Comparison of ENCODE assay signal across 27 cellular contexts in the genomic region with DNA sequence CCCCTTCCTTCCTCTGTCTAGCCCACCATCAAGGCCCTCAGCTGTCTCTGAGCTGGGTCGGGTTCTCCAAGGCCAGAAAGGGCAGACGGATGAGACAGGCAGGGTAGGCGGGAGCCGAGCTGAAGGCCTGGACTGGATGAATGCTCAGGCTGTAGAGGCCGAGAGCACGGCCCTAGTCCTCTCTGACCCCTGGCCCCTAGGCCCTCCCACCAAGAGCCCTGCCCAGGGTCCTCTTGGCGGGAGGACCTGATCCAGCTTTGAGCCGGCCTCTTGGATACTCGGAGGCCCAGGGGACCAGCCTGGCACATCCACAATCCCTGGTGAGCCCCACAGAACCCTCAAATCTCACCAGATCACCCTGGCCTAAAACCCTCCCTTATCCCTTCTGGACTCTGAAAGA. TPM values are rescaled to one million over a fixed set of nuclear protein-coding genes. Genes with fewer than 3 reads are reported as not detected.
DNase-seq lines count a peak whose midpoint lies in the region; TF ChIP-seq lines count a peak whose summit lies in the region.
"Had no signal": no experiment of that assay in that cellular context is flagged by ENCODE, and none has a peak within 500 bp of the region (broad histone marks: within the 10 kb centered on the region; RNA-seq: fewer than 3 reads in every experiment).

No MANE protein-coding gene starts in this region.

- H3K27ac ChIP-seq in RWPE1 = peak overlapping the region; percentile 1
- H3K27ac ChIP-seq in esophagus muscularis mucosa (replicated peaks in 1 of 4) = peak overlapping the region; percentile 27 to 94 (median 63)
- H3K27ac ChIP-seq in neural progenitor cell = no peak overlapping the region
- H3K27ac ChIP-seq in stomach = peak overlapping the region in 4 of 5 donors; percentile 4 to 94 (median 32)
- no peak overlapping the region for H3K27ac ChIP-seq in OCI-LY7 (ENCODE audit: low read depth, low read length, poor library complexity, severe bottlenecking)
- H3K27ac ChIP-seq: HL-60, left lung, PC-9, tibial artery had no signal

- H3K9me3 Mint-ChIP-seq in neural progenitor cell = no peaks in the 10 kb centered on the region
- H3K9me3 Mint-ChIP-seq: activated CD4-positive, alpha-beta memory T cell treated with anti-CD3 and anti-CD28 coated beads for 36 hours had no signal

- H3K4me3 ChIP-seq in esophagus muscularis mucosa = no peak overlapping the region
- H3K4me3 ChIP-seq in neural progenitor cell = no peak overlapping the region
- no peak overlapping the region for H3K4me3 ChIP-seq in stomach
- no peak overlapping the region for H3K4me3 ChIP-seq in OCI-LY7 (ENCODE audit: low read depth, low read length, poor library complexity, severe bottlenecking)
- H3K4me3 ChIP-seq: GM12878, left lung, PC-9, tibial artery had no signal

- peaks cover 21% of the 10 kb centered on the region for H3K36me3 Mint-ChIP-seq in neural progenitor cell

- H3K9me2 ChIP-seq in OCI-LY7 (ENCODE audit: insufficient read depth, low read length) = no peaks in the 10 kb centered on the region

- TF ChIP-seq EP300 in esophagus muscularis mucosa (IDR thresholded peaks at IDR 0.05) (no peak), stomach (IDR thresholded peaks at IDR 0.05) (no peak)

- POLR2A ChIA-PET in RWPE1 (lab: Yijun Ruan, JAX; ENCODE audit: low non-redundant PET) = no interaction called here
- POLR2A ChIA-PET in OCI-LY7 (lab: Charles Lee) = interaction anchor here (1.2 kb wide), 1 partner anchor 8 kb away, joined by 3 read pairs; a partner anchor contains a TSS

- peaks cover 0 to 51% (median 20%) of the 10 kb centered on the region in 4 donors for H3K36me3 ChIP-seq in esophagus muscularis mucosa
- no peaks in the 10 kb centered on the region for H3K36me3 ChIP-seq in neural progenitor cell
- H3K36me3 ChIP-seq in stomach = peaks cover 16 to 52% (median 31%) of the 10 kb centered on the region in 4 donors
- H3K36me3 ChIP-seq in OCI-LY7 (ENCODE audit: insufficient read depth, low read length) = peaks cover 49% of the 10 kb centered on the region

- CTCF ChIA-PET in RWPE1 (lab: Yijun Ruan, JAX) = interaction anchor here (0.6 kb wide), 1 partner anchor 10 kb away, joined by 3 read pairs; no protein-coding TSS in a partner anchor
- CTCF ChIA-PET in OCI-LY7 (lab: Charles Lee; ENCODE audit: unreplicated experiment) = no interaction called here

- TF ChIP-seq POLR2A in esophagus muscularis mucosa (IDR thresholded peaks at IDR 0.05; ENCODE audit: low read depth) (no peak), stomach (IDR thresholded peaks at IDR 0.05) (no peak)

- H3K27ac Mint-ChIP-seq in neural progenitor cell = peak overlapping the region; percentile 91
- H3K27ac Mint-ChIP-seq: activated CD4-positive, alpha-beta memory T cell treated with anti-CD3 and anti-CD28 coated beads for 36 hours had no signal

- H4K20me1 ChIP-seq in neural progenitor cell (ENCODE audit: low read depth) (no peaks in the 10 kb centered on the region), OCI-LY7 (ENCODE audit: insufficient read depth, low read length) (no peaks in the 10 kb centered on the region)

- peaks cover 4% of the 10 kb centered on the region for H3K4me1 Mint-ChIP-seq in neural progenitor cell

- H3K4me1 ChIP-seq in esophagus muscularis mucosa (peaks cover 0 to 74% (median 60%) of the 10 kb centered on the region in 4 donors), neural progenitor cell (peaks cover 28% of the 10 kb centered on the region), stomach (peaks cover under 1 to 43% (median 13%) of the 10 kb centered on the region in 4 donors), OCI-LY7 (ENCODE audit: insufficient read depth, low read length, poor library complexity, severe bottlenecking) (peaks cover 13% of the 10 kb centered on the region)
- H3K4me1 ChIP-seq: tibial artery had no signal

- H3K4me2 ChIP-seq in neural progenitor cell (no peak overlapping the region), OCI-LY7 (ENCODE audit: low read length) (no peak overlapping the region)
- H3K4me2 ChIP-seq: PC-9 had no signal

- peak overlapping the region; percentile 62 for H3K4me3 Mint-ChIP-seq in neural progenitor cell
- H3K4me3 Mint-ChIP-seq: activated CD4-positive, alpha-beta memory T cell treated with anti-CD3 and anti-CD28 coated beads for 36 hours had no signal

- H3F3A ChIP-seq in neural progenitor cell (ENCODE audit: low read depth) = peaks cover 16% of the 10 kb centered on the region

- H3K27me3 Mint-ChIP-seq in neural progenitor cell (ENCODE audit: insufficient read depth, low read depth) = no peaks in the 10 kb centered on the region
- H3K27me3 Mint-ChIP-seq: activated CD4-positive, alpha-beta memory T cell treated with anti-CD3 and anti-CD28 coated beads for 36 hours had no signal

- intact Hi-C loops in esophagus muscularis mucosa (cut with DNase I) = no loop called here
- intact Hi-C loops in stomach (cut with DNase I; ENCODE audit: low total_unique reads) = loop anchor here (10.0 kb wide), 1 partner anchor 95 kb away; no protein-coding TSS in a partner anchor
- intact Hi-C loops in OCI-LY7 (cut with micrococcal nuclease; ENCODE audit: unreplicated experiment) = no loop called here
- intact Hi-C loops in head of caudate nucleus (cut with DNase I) = no loop called here

- TF ChIP-seq CTCF in RWPE1 (conservative IDR thresholded peaks at IDR 0.05; ENCODE audit: low read depth) (no peak), esophagus muscularis mucosa (IDR thresholded peaks at IDR 0.05) (no peak), neural progenitor cell (IDR thresholded peaks at IDR 0.05) (no peak), stomach (IDR thresholded peaks at IDR 0.05) (no peak), OCI-LY7 (conservative IDR thresholded peaks at IDR 0.05; ENCODE audit: low read length) (no peak)

- BruUV-seq in OCI-LY7 (replicated peaks; lab: Mats Ljungman, UMichigan) = no TSS peak

- no peaks in the 10 kb centered on the region for H3K27me3 ChIP-seq in esophagus muscularis mucosa
- H3K27me3 ChIP-seq in neural progenitor cell = no peaks in the 10 kb centered on the region
- H3K27me3 ChIP-seq in stomach = no peaks in the 10 kb centered on the region
- H3K27me3 ChIP-seq: left lung, tibial artery had no signal

- DNase-seq in RWPE1 (ENCODE audit: low spot score) (no peak), esophagus muscularis mucosa (ENCODE audit: extremely low spot score) (no peak), neural progenitor cell (ENCODE audit: low spot score) (no peak), stomach (no peak), OCI-LY7 (ENCODE audit: low spot score) (no peak), head of caudate nucleus (no peak), NCI-H1417 treated with DMSO at 0.1 percent for 48 hours (lab: John Stamatoyannopoulos, UW) (no peak)
- DNase-seq: activated CD4-positive, alpha-beta memory T cell treated with anti-CD3 and anti-CD28 coated beads for 36 hours; activated CD4-positive, alpha-beta T cell treated with anti-CD3 and anti-CD28 coated beads for 1 hour; activated CD8-positive, alpha-beta memory T cell treated with anti-CD3 and anti-CD28 coated beads, Interleukin-2, amount 50 U/mL, for 4 hours; activated naive CD4-positive, alpha-beta T cell treated with anti-CD3 and anti-CD28 coated beads, Interleukin-2, amount 50 U/mL, for 16 hours; DMS153; H7; left lung; NCI-H1436; NCI-H2081; NCI-H226; NCI-H526 treated with DMSO at 0.1 percent for 48 hours; occipital lobe; SHP77; small intestine; stimulated activated naive CD4-positive, alpha-beta T cell treated with Interleukin-2 at 50 U/mL for 16 hours; tibial artery had no signal

- H3K9me3 ChIP-seq in esophagus muscularis mucosa (no peaks in the 10 kb centered on the region), neural progenitor cell (ENCODE audit: low read depth) (no peaks in the 10 kb centered on the region), stomach (no peaks in the 10 kb centered on the region), OCI-LY7 (ENCODE audit: low read length) (no peaks in the 10 kb centered on the region)
- H3K9me3 ChIP-seq: left lung, tibial artery had no signal

- H2AFZ ChIP-seq in neural progenitor cell (replicated peaks) = no peak overlapping the region
- no peak overlapping the region for H2AFZ ChIP-seq in OCI-LY7 (ENCODE audit: low read length)
- H2AFZ ChIP-seq: PC-9 had no signal

- WGBS in esophagus muscularis mucosa = no CpG with 5 or more reads among the region's 9 CpGs
- 74 to 94% (median 85%) methylated on average over 3 to 9 of the region's 9 CpGs for WGBS in stomach, 5 donors

- no peak overlapping the region for H3K9ac ChIP-seq in neural progenitor cell

- H3K79me2 ChIP-seq in neural progenitor cell (ENCODE audit: low read depth) = no peaks in the 10 kb centered on the region
- H3K79me2 ChIP-seq in OCI-LY7 (ENCODE audit: insufficient read depth, low read depth, low read length) = no peaks in the 10 kb centered on the region

RNA-seq across cellular contexts. Expression of a gene that starts 8.2 kb away (rescaled TPM):
- total RNA-seq in esophagus muscularis mucosa (10 to 100 TPM; 56.5 to 96.1 (median 73.6) TPM), neural progenitor cell (ENCODE audit: low replicate concordance) (17.6 and 42.8 TPM in 2 replicates), stomach (100 to 1,000 TPM in 1 of 5 donors, 10 to 100 TPM in 2, 1 to 10 TPM in 2; 5.9 to 136 (median 49.0) TPM), OCI-LY7 (2022) (58.7 and 64.4 TPM in 2 replicates)
- 10 to 100 TPM; 14.4 to 32.6 (median 22.2) TPM for polyA plus RNA-seq in stomach
- 62.1 and 66.7 TPM in 2 replicates for total RNA-seq in OCI-LY7 (2014; rRNA removed; shearing (Covaris generic))

RNA-seq across cellular contexts. Expression of a gene that starts 21.9 kb away (rescaled TPM):
- total RNA-seq in esophagus muscularis mucosa = under 1 TPM in 1 of 4 donors, not detected in 3; 0.50 TPM
- total RNA-seq in neural progenitor cell (ENCODE audit: low replicate concordance) = 0.34 and 1.2 TPM in 2 replicates
- total RNA-seq in stomach = not detected
- under 1 TPM in 2 of 3 donors, not detected in 1; 0.18 to 0.19 TPM for polyA plus RNA-seq in stomach
- 0.09 and 0.10 TPM in 2 replicates for total RNA-seq in OCI-LY7 (2014; rRNA removed; shearing (Covaris generic))
- 0.27 TPM in 1 of 2 replicates, not detected in the other for total RNA-seq in OCI-LY7 (2022)
- total RNA-seq: GM12878 had no signal

RNA-seq across cellular contexts. Expression of a gene that starts 26.8 kb away (rescaled TPM):
- total RNA-seq in esophagus muscularis mucosa (10 to 100 TPM in 3 of 4 donors, 1 to 10 TPM in 1; 8.9 to 22.2 (median 16.4) TPM), neural progenitor cell (ENCODE audit: low replicate concordance) (0.15 and 0.71 TPM in 2 replicates), stomach (10 to 100 TPM in 1 of 5 donors, 1 to 10 TPM in 3, under 1 TPM in 1; 0.87 to 14.3 (median 6.1) TPM), OCI-LY7 (2022) (not detected in 2 replicates)
- polyA plus RNA-seq in stomach = 1 to 10 TPM; 3.0 to 5.3 (median 3.7) TPM
- total RNA-seq in OCI-LY7 (2014; rRNA removed; shearing (Covaris generic)) = not detected in 2 replicates
- total RNA-seq: activated CD4-positive, alpha-beta memory T cell treated with anti-CD3 and anti-CD28 coated beads for 36 hours; GM12878; PC-9; T-helper 2 cell treated with Interferon-gamma antibody and Interleukin-4, amounts not matched to agents 100 ng/mL and 5 ng/mL, for 36 hours had no signal

RNA-seq across cellular contexts. Expression of a gene that starts 27.2 kb away (rescaled TPM):
- total RNA-seq in esophagus muscularis mucosa = 100 to 1,000 TPM; 131 to 225 (median 199) TPM
- 5.0 and 28.9 TPM in 2 replicates for total RNA-seq in neural progenitor cell (ENCODE audit: low replicate concordance)
- total RNA-seq in stomach = 100 to 1,000 TPM in 1 of 5 donors, 10 to 100 TPM in 4; 24.5 to 130 (median 68.3) TPM
- polyA plus RNA-seq in stomach = 10 to 100 TPM; 36.5 to 90.7 (median 79.6) TPM
- total RNA-seq in OCI-LY7 (2014; rRNA removed; shearing (Covaris generic)) = 32.5 and 39.1 TPM in 2 replicates
- total RNA-seq in OCI-LY7 (2022) = 31.2 and 34.8 TPM in 2 replicates

RNA-seq across cellular contexts. Expression of a gene that starts 36.8 kb away (rescaled TPM):
- total RNA-seq in esophagus muscularis mucosa (10 to 100 TPM; 29.9 to 43.1 (median 35.6) TPM), neural progenitor cell (ENCODE audit: low replicate concordance) (9.3 and 22.9 TPM in 2 replicates), stomach (10 to 100 TPM in 4 of 5 donors, 1 to 10 TPM in 1; 9.4 to 56.5 (median 32.6) TPM), OCI-LY7 (2022) (119 and 147 TPM in 2 replicates)
- polyA plus RNA-seq in stomach = 10 to 100 TPM; 18.0 to 23.1 (median 22.6) TPM
- 86.1 and 89.2 TPM in 2 replicates for total RNA-seq in OCI-LY7 (2014; rRNA removed; shearing (Covaris generic))

Comparison
In these comparisons a context has a peak if more than half of its experiments do, and no peak if none do; other contexts are left out.
1. H3K27ac ChIP-seq: peak in RWPE1 (single experiment), esophagus muscularis mucosa (4 of 4) and stomach (4 of 5); none in neural progenitor cell (single experiment) and OCI-LY7 (single experiment).